In genomic region chr7:47473499-47474210, GRCh38 we compare ENCODE assay signal across 1 cellular context.
TF ChIP-seq lines count a peak whose summit lies in the region.

No MANE protein-coding gene starts in this region.

TF ChIP-seq in HCT116, 20 proteins besides CTCF, POLR2A, EP300 and RAD21 (continued from another document):
- no peak for TF ChIP-seq MAX (IDR thresholded peaks at IDR 0.05)
- no peak for TF ChIP-seq ZFX (IDR thresholded peaks at IDR 0.05)
- TF ChIP-seq ZNF274 (IDR thresholded peaks at IDR 0.05; ENCODE audit: low read depth, low read length): no peak
